In genomic region chr7:81222692-81223091, GRCh38 we compare ENCODE assay signal across 3 cellular contexts.
DNase-seq lines count a peak whose midpoint lies in the region; ATAC-seq, FAIRE-seq and TF ChIP-seq lines count a peak whose summit lies in the region.
"Not testable (repeated sequence)": the region's sequence is repeated elsewhere in the genome, so short reads cannot be mapped to it uniquely, and the experiment has no call there.

No MANE protein-coding gene starts in this region.

- H4K20me1 ChIP-seq in K562 (replicated peaks; ENCODE audit: control insufficient read depth, insufficient read depth, low read length) = not testable (repeated sequence)

- TF ChIP-seq EP300 in A549 (IDR thresholded peaks at IDR 0.05); K562 (IDR thresholded peaks at IDR 0.05; ENCODE audit: low read length): not testable (repeated sequence)

- not testable (repeated sequence) for H3K9me1 ChIP-seq in K562 (ENCODE audit: control insufficient read depth, insufficient read depth, low read length)

- not testable (repeated sequence) for H3K27me3 ChIP-seq in K562 (ENCODE audit: control insufficient read depth in 2 of 2, insufficient read depth in 2 of 2, low read length in 2 of 2)

- H3K9me3 ChIP-seq in A549 = peaks cover 22% of the 10 kb centered on the region
- not testable (repeated sequence) for H3K9me3 ChIP-seq in HEK293 (ENCODE audit: control insufficient read depth, insufficient read depth, low read depth, low read length); K562 (replicated peaks; ENCODE audit: control insufficient read depth, insufficient read depth, low read depth, low read length)

- not testable (repeated sequence) for H3K36me3 ChIP-seq in HEK293 (ENCODE audit: control insufficient read depth in 2 of 2, insufficient read depth in 1 of 2, low read length in 2 of 2); K562 (ENCODE audit: control insufficient read depth, insufficient read depth, low read length)

- not testable (repeated sequence) for H3K9ac ChIP-seq in K562 (ENCODE audit: insufficient read depth in 1 of 2, low read depth in 2 of 2, low read length in 2 of 2)

- not testable (repeated sequence) for TF ChIP-seq POLR2A in A549 (IDR thresholded peaks at IDR 0.05; ENCODE audit: low read length); K562 (conservative IDR thresholded peaks at IDR 0.05)

- FAIRE-seq in A549 (lab: Jason Lieb, UNC); K562 (lab: Jason Lieb, UNC): not testable (repeated sequence)

- ATAC-seq in A549, K562: not testable (repeated sequence)

- H3K27ac ChIP-seq in A549; HEK293 (ENCODE audit: extremely low read depth, low read depth, low read length); K562 (ENCODE audit: extremely low read depth, low read depth, low read length): not testable (repeated sequence)

- not testable (repeated sequence) for H3K4me2 ChIP-seq in A549; K562 (ENCODE audit: insufficient read depth, low read length)

- CTCF ChIA-PET in A549 (lab: Yijun Ruan, JAX); K562 (lab: Yijun Ruan, JAX; ENCODE audit: low intra/inter-chr PET ratio): not testable (repeated sequence)
- CTCF ChIA-PET in HEK293 (lab: Yijun Ruan, JAX) = interaction anchor here (0.6 kb wide), 1 partner anchor 227 kb away, joined by 3 read pairs; no protein-coding TSS in a partner anchor

- not testable (repeated sequence) for TF ChIP-seq RAD21 in A549 (conservative IDR thresholded peaks at IDR 0.05 in 1 of 2, IDR thresholded peaks at IDR 0.05 in 1 of 2); K562 (CRISPR knock-in tag; conservative IDR thresholded peaks at IDR 0.05 in 1 of 2, IDR thresholded peaks at IDR 0.05 in 1 of 2)

- POLR2A ChIA-PET in A549 (lab: Yijun Ruan, JAX); HEK293 (lab: Yijun Ruan, JAX); K562 (lab: Yijun Ruan, JAX): not testable (repeated sequence)

- not testable (repeated sequence) for TF ChIP-seq CTCF in A549 (IDR thresholded peaks at IDR 0.05); HEK293 (tag by site-specific recombination; IDR thresholded peaks at IDR 0.05); K562 (IDR thresholded peaks at IDR 0.05 in 2 of 3, conservative IDR thresholded peaks at IDR 0.05 in 1 of 3; ENCODE audit: insufficient read depth in 2 of 3, low read depth in 1 of 3, low read length in 3 of 3)

- intact Hi-C loops in K562 (cut with micrococcal nuclease) = not testable (repeated sequence)

- not testable (repeated sequence) for H2AFZ ChIP-seq in K562 (ENCODE audit: low read depth, low read length)

- not testable (repeated sequence) for H3K4me3 ChIP-seq in A549; HEK293 (ENCODE audit: low read depth, low read length); K562

- BruUV-seq in K562 (replicated peaks; lab: Mats Ljungman, UMichigan) = not testable (repeated sequence)

- not testable (repeated sequence) for DNase-seq in A549 (ENCODE audit: low read depth in 1 of 2, low spot score in 1 of 2); K562 (ENCODE audit: extremely low read depth in 1 of 4, low spot score in 3 of 4)

- in situ Hi-C loops in K562 (cut with MboI) = not testable (repeated sequence)

- 96% methylated on average over 2 of the region's 2 CpGs for WGBS in A549 (ENCODE audit: missing lambda C conversion rate)
- WGBS in K562 (ENCODE audit: insufficient coverage, low coverage, missing lambda C conversion rate) = 27% methylated on average over 2 of the region's 2 CpGs

- not testable (repeated sequence) for H3K4me1 ChIP-seq in A549; HEK293 (ENCODE audit: control insufficient read depth, insufficient read depth, low read length); K562 (replicated peaks in 1 of 2; ENCODE audit: control insufficient read depth in 2 of 2, insufficient read depth in 2 of 2, low read length in 2 of 2)

- H3K79me2 ChIP-seq in K562 (ENCODE audit: control insufficient read depth, insufficient read depth, low read length) = not testable (repeated sequence)

TF ChIP-seq in A549, 52 proteins besides CTCF, POLR2A, EP300 and RAD21:
- peak; percentile 66 for TF ChIP-seq ZFP36 (IDR thresholded peaks at IDR 0.05; ENCODE audit: borderline replicate concordance, partially characterized antibody)

TF ChIP-seq in HEK293, 187 proteins besides CTCF, POLR2A, EP300 and RAD21:
- TF ChIP-seq ZNF585B (tag by site-specific recombination; IDR thresholded peaks at IDR 0.05) = peak; percentile 89

TF ChIP-seq in K562, 482 proteins besides CTCF, POLR2A, EP300 and RAD21:
- TF ChIP-seq ZFP36 (IDR thresholded peaks at IDR 0.05; ENCODE audit: low read depth, low read length, partially characterized antibody) = peak; percentile 44
